Comparison of ENCODE assay signal across 2 cellular contexts in genomic region chr7:151372612-151373265, GRCh38.
TF ChIP-seq lines count a peak whose summit lies in the region.

No MANE protein-coding gene starts in this region.

TF ChIP-seq in SK-N-SH, 30 proteins besides CTCF, POLR2A, EP300 and RAD21 (continued from another document):
- no peak for TF ChIP-seq REST (IDR thresholded peaks at IDR 0.05; ENCODE audit: low read depth, low read length)
- no peak for TF ChIP-seq MXI1 (IDR thresholded peaks at IDR 0.05; ENCODE audit: low read depth, low read length)

TF ChIP-seq in SK-N-SH treated with all-trans-retinoic acid at 6 μM for 48 hours, 23 proteins besides CTCF, POLR2A, EP300 and RAD21 (continued from another document):
- no peak for TF ChIP-seq TSHZ2 (CRISPR knock-in tag; IDR thresholded peaks at IDR 0.05)
